ENCODE assay signal across 4 cellular contexts in the genomic region with DNA sequence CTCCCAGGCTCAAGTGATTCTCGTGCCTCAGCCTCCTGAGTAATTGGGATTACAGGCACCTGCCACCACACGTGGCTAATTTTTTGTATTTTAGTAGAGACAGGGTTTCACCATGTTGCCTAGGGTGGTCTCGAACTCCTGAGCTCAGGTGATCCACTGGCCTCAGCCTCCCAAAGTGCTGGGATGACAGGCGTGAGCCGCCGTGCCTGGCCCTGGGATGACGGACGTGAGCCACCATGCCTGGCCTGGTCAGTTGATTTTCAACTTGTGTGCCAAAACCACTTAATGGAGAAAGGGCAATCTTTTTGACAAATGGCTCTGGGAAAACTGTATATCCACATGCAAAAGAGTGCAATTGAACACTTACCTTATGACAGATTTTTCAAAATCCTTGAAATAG. TPM values are rescaled to one million over a fixed set of nuclear protein-coding genes. Genes with fewer than 3 reads are reported as not detected.
"Had no signal": no experiment of that assay in that cellular context is flagged by ENCODE, and none has a peak within 500 bp of the region (broad histone marks: within the 10 kb centered on the region; RNA-seq: fewer than 3 reads in every experiment).

No MANE protein-coding gene starts in this region.

RNA-seq across cellular contexts. Expression of gene MUC5B, which starts 7.0 kb away (rescaled TPM):
- total RNA-seq: H9, IMR-90 had no signal
- polyA plus RNA-seq: IMR-90 had no signal

RNA-seq across cellular contexts. Expression of gene MUC5AC, which starts 58.1 kb away (rescaled TPM):
- total RNA-seq: GM23338, H1, H9, IMR-90 had no signal
- polyA plus RNA-seq: GM23338, H1 had no signal
